In genomic region chr22:22944268-22944985, GRCh38 we compare ENCODE assay signal across 21 cellular contexts. TPM values are rescaled to one million over a fixed set of nuclear protein-coding genes. Genes with fewer than 3 reads are reported as not detected.
DNase-seq lines count a peak whose midpoint lies in the region; ATAC-seq and TF ChIP-seq lines count a peak whose summit lies in the region.
"Had no signal": no experiment of that assay in that cellular context is flagged by ENCODE, and none has a peak within 500 bp of the region (broad histone marks: within the 10 kb centered on the region; RNA-seq: fewer than 3 reads in every experiment).

No MANE protein-coding gene starts in this region.

- peaks cover 60 to 90% (median 67%) of the 10 kb centered on the region in 10 experiments for H3K4me1 ChIP-seq in BLaER1 treated with 17β-estradiol and CSF1 and Interleukin-3, amounts not matched to agents 10 nM and 100 nM
- H3K4me1 ChIP-seq in osteoblast (ENCODE audit: insufficient read depth, low read length) = no peaks in the 10 kb centered on the region
- H3K4me1 ChIP-seq: ascending aorta, tibial nerve had no signal

- H3K9ac ChIP-seq in BLaER1 treated with 17β-estradiol and CSF1 and Interleukin-3, amounts not matched to agents 10 nM and 100 nM = no peak overlapping the region

- H3K27ac ChIP-seq in BLaER1 treated with 17β-estradiol and CSF1 and Interleukin-3, amounts not matched to agents 10 nM and 100 nM = no peak overlapping the region; a peak in 1 of 22 replicates
- no peak overlapping the region for H3K27ac ChIP-seq in osteoblast (ENCODE audit: low read depth, low read length)
- H3K27ac ChIP-seq: ascending aorta, SJCRH30, tibial nerve had no signal

- no peaks in the 10 kb centered on the region for H3K79me2 ChIP-seq in osteoblast (ENCODE audit: insufficient read depth, low read length)

- H3K4me1 Mint-ChIP-seq in activated T-cell treated with anti-CD3 and anti-CD28 coated beads, Interleukin-2, amount 50 U/mL, for 72 hours (ENCODE audit: low read depth) = peaks cover 12% of the 10 kb centered on the region
- H3K4me1 Mint-ChIP-seq: nephron had no signal

- no peaks in the 10 kb centered on the region for H3K36me3 Mint-ChIP-seq in activated T-cell treated with anti-CD3 and anti-CD28 coated beads, Interleukin-2, amount 50 U/mL, for 72 hours (ENCODE audit: insufficient read depth in 2 of 2)

- no peaks in the 10 kb centered on the region for H3K9me3 ChIP-seq in BLaER1 treated with 17β-estradiol and CSF1 and Interleukin-3, amounts not matched to agents 10 nM and 100 nM (replicated peaks in 1 of 11)
- H3K9me3 ChIP-seq in osteoblast (ENCODE audit: low read depth, low read length) = no peaks in the 10 kb centered on the region
- H3K9me3 ChIP-seq: ascending aorta, SJCRH30, tibial nerve had no signal

- TF ChIP-seq POLR2A in GM18526 (IDR thresholded peaks at IDR 0.05; ENCODE audit: extremely low read depth, insufficient read length) = peak; percentile 1

- DNase-seq in activated CD8-positive, alpha-beta memory T cell treated with anti-CD3 and anti-CD28 coated beads, Interleukin-2, amount 50 U/mL, for 48 hours = peak; percentile 40
- DNase-seq in osteoblast (ENCODE audit: insufficient read length, low spot score, missing footprints) = peak; percentile 42
- DNase-seq in DMS53 (lab: John Stamatoyannopoulos, UW) = no peak
- no peak for DNase-seq in activated T-cell treated with anti-CD3 and anti-CD28 coated beads, Interleukin-2, amount 50 U/mL, for 72 hours
- DNase-seq in DMS 273 treated with DMSO at 0.1 percent for 48 hours (lab: John Stamatoyannopoulos, UW) = no peak
- DNase-seq: activated CD4-positive, alpha-beta T cell treated with anti-CD3 and anti-CD28 coated beads, Interleukin-2, amount 50 U/mL, for 4 hours; activated gamma-delta T cell; DMS153; HFFc6; KG1; NCI-H2171 treated with DMSO at 0.1 percent for 48 hours; SJCRH30; stimulated activated CD4-positive, alpha-beta T cell treated with anti-CD3 and anti-CD28 coated beads, Interleukin-1b, Interleukin-23, amount 100 ng/mL, for 48 hours had no signal

- H3K4me3 Mint-ChIP-seq in activated T-cell treated with anti-CD3 and anti-CD28 coated beads, Interleukin-2, amount 50 U/mL, for 72 hours = no peak overlapping the region
- H3K4me3 Mint-ChIP-seq: HFFc6, nephron had no signal

- no peaks in the 10 kb centered on the region for H3K27me3 ChIP-seq in BLaER1 treated with 17β-estradiol and CSF1 and Interleukin-3, amounts not matched to agents 10 nM and 100 nM
- H3K27me3 ChIP-seq in osteoblast (ENCODE audit: insufficient read depth, low read length) = no peaks in the 10 kb centered on the region
- H3K27me3 ChIP-seq: ascending aorta, SJCRH30, tibial nerve had no signal

- no peaks in the 10 kb centered on the region for H4K20me1 ChIP-seq in BLaER1 treated with 17β-estradiol and CSF1 and Interleukin-3, amounts not matched to agents 10 nM and 100 nM
- H4K20me1 ChIP-seq in osteoblast (ENCODE audit: insufficient read depth, low read length) = no peaks in the 10 kb centered on the region

- H2AFZ ChIP-seq in osteoblast (ENCODE audit: low read length) = no peak overlapping the region

- no peak overlapping the region for H3K27ac Mint-ChIP-seq in activated T-cell treated with anti-CD3 and anti-CD28 coated beads, Interleukin-2, amount 50 U/mL, for 72 hours
- H3K27ac Mint-ChIP-seq: HFFc6, nephron had no signal

- peak overlapping the region in 9 of 11 experiments; percentile 76 to 99 (median 91); a peak in 14 of 22 replicates for H3K4me2 ChIP-seq in BLaER1 treated with 17β-estradiol and CSF1 and Interleukin-3, amounts not matched to agents 10 nM and 100 nM
- H3K4me2 ChIP-seq in osteoblast (ENCODE audit: insufficient read depth, low read length) = no peak overlapping the region

- ATAC-seq in activated T-cell treated with anti-CD3 and anti-CD28 coated beads, Interleukin-2, amount 50 U/mL, for 72 hours (replicated peaks in 1 of 2) = no peak
- no peak for ATAC-seq in GM19452 (IDR thresholded peaks at IDR 0.05; ENCODE audit: unreplicated experiment)

- H3K27me3 Mint-ChIP-seq in activated T-cell treated with anti-CD3 and anti-CD28 coated beads, Interleukin-2, amount 50 U/mL, for 72 hours (ENCODE audit: low read depth) = peaks cover 22% of the 10 kb centered on the region

- no peak for TF ChIP-seq CTCF in osteoblast (IDR thresholded peaks at IDR 0.05; ENCODE audit: extremely low read depth, low read depth, low read length)

- no peak overlapping the region for H3K4me3 ChIP-seq in BLaER1 treated with 17β-estradiol and CSF1 and Interleukin-3, amounts not matched to agents 10 nM and 100 nM
- H3K4me3 ChIP-seq in osteoblast (ENCODE audit: insufficient read depth, low read length) = no peak overlapping the region
- H3K4me3 ChIP-seq: ascending aorta, SJCRH30, tibial nerve had no signal

- H3K36me3 ChIP-seq in BLaER1 treated with 17β-estradiol and CSF1 and Interleukin-3, amounts not matched to agents 10 nM and 100 nM = no peaks in the 10 kb centered on the region
- no peaks in the 10 kb centered on the region for H3K36me3 ChIP-seq in osteoblast (ENCODE audit: insufficient read depth, low read length)
- H3K36me3 ChIP-seq: ascending aorta, SJCRH30, tibial nerve had no signal

- no peaks in the 10 kb centered on the region for H3K9me3 Mint-ChIP-seq in activated T-cell treated with anti-CD3 and anti-CD28 coated beads, Interleukin-2, amount 50 U/mL, for 72 hours
- H3K9me3 Mint-ChIP-seq: HFFc6, nephron had no signal

RNA-seq across cellular contexts. Expression of gene IGLL5, which starts 56.8 kb away (rescaled TPM):
- not detected in 2 replicates for total RNA-seq in osteoblast
- total RNA-seq in activated T-cell treated with anti-CD3 and anti-CD28 coated beads, Interleukin-2, amount 50 U/mL, for 72 hours = not detected
- total RNA-seq: dermis microvascular lymphatic vessel endothelial cell, HFFc6, lower leg skin had no signal

Comparison
In these comparisons a context has a peak if more than half of its experiments do, and no peak if none do; other contexts are left out.
1. DNase-seq: peak in activated CD8-positive, alpha-beta memory T cell treated with anti-CD3 and anti-CD28 coated beads, Interleukin-2, amount 50 U/mL, for 48 hours (single experiment) and osteoblast (single experiment); none in DMS53 (single experiment), activated T-cell treated with anti-CD3 and anti-CD28 coated beads, Interleukin-2, amount 50 U/mL, for 72 hours (0 of 2) and DMS 273 treated with DMSO at 0.1 percent for 48 hours (single experiment).